In the genomic region with DNA sequence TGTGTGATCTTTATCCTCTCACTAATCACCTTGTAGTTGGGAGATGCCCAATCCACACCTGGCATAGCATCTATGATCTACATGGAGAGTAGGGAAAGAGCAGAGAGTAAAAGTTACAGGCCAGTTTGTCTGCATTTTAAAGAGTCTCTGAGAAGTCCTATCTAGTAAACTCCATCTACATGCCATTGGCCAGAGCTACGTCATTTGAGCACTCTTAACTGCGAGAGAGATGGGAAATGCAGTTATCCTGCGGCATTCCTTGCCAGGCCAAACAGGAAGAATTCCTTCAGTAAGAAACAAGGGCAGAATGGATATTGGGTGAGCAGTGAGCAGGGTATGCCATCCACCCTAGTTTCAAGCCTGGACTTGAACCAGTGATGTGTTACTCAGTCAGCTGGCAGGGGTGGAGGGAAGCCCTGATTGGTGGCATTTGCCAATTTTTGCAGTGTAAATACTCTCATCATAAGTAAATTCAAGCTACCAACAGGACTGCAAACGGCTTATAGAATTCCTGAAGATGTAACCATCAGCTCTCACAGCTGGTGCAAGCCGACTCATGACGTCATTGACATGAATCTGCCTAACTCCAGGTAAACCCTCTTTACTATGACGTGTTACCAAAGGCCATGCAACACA, we compare ENCODE assay signal across 1 cellular context.
TF ChIP-seq lines count a peak whose summit lies in the region.

No MANE protein-coding gene starts in this region.

TF ChIP-seq in K562, 482 proteins besides CTCF, POLR2A, EP300 and RAD21:
- TF ChIP-seq, protein P1, sequence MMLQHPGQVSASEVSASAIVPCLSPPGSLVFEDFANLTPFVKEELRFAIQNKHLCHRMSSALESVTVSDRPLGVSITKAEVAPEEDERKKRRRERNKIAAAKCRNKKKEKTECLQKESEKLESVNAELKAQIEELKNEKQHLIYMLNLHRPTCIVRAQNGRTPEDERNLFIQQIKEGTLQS (IDR thresholded peaks at IDR 0.05): peak; percentile 35; the same call in 1 of the 2 replicates
- TF ChIP-seq, protein P1 (CRISPR knock-in tag; conservative IDR thresholded peaks at IDR 0.05): no peak
- no peak for TF ChIP-seq ATF1 (CRISPR knock-in tag; IDR thresholded peaks at IDR 0.05)
- peak; percentile 59; the same call in 1 of the 2 replicates for TF ChIP-seq ATF1 (tag; IDR thresholded peaks at IDR 0.05)
- TF ChIP-seq, protein P2, sequence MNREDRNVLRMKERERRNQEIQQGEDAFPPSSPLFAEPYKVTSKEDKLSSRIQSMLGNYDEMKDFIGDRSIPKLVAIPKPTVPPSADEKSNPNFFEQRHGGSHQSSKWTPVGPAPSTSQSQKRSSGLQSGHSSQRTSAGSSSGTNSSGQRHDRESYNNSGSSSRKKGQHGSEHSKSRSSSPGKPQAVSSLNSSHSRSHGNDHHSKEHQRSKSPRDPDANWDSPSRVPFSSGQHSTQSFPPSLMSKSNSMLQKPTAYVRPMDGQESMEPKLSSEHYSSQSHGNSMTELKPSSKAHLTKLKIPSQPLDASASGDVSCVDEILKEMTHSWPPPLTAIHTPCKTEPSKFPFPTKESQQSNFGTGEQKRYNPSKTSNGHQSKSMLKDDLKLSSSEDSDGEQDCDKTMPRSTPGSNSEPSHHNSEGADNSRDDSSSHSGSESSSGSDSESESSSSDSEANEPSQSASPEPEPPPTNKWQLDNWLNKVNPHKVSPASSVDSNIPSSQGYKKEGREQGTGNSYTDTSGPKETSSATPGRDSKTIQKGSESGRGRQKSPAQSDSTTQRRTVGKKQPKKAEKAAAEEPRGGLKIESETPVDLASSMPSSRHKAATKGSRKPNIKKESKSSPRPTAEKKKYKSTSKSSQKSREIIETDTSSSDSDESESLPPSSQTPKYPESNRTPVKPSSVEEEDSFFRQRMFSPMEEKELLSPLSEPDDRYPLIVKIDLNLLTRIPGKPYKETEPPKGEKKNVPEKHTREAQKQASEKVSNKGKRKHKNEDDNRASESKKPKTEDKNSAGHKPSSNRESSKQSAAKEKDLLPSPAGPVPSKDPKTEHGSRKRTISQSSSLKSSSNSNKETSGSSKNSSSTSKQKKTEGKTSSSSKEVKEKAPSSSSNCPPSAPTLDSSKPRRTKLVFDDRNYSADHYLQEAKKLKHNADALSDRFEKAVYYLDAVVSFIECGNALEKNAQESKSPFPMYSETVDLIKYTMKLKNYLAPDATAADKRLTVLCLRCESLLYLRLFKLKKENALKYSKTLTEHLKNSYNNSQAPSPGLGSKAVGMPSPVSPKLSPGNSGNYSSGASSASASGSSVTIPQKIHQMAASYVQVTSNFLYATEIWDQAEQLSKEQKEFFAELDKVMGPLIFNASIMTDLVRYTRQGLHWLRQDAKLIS (CRISPR knock-in tag; IDR thresholded peaks at IDR 0.05): no peak
